ENCODE assay signal across 1 cellular context in genomic region chr3:141000691-141001090, GRCh38.
TF ChIP-seq lines count a peak whose summit lies in the region.

No MANE protein-coding gene starts in this region.

TF ChIP-seq in HCT116, 20 proteins besides CTCF, POLR2A, EP300 and RAD21:
- TF ChIP-seq EGR1 (IDR thresholded peaks at IDR 0.05; ENCODE audit: low read depth) (no peak), SRF (IDR thresholded peaks at IDR 0.05; ENCODE audit: low read depth) (no peak), ZFX (IDR thresholded peaks at IDR 0.05) (no peak), SP1 (IDR thresholded peaks at IDR 0.05; ENCODE audit: low read depth) (no peak), CBX3 (IDR thresholded peaks at IDR 0.05; ENCODE audit: low read depth) (no peak), POLR2AphosphoS5 (IDR thresholded peaks at IDR 0.05; ENCODE audit: low read depth, low read length) (no peak), EZH2phosphoT487 (IDR thresholded peaks at IDR 0.05; ENCODE audit: borderline replicate concordance) (no peak), EZH2 (IDR thresholded peaks at IDR 0.05) (no peak), REST (IDR thresholded peaks at IDR 0.05; ENCODE audit: low read depth) (no peak), ZBTB33 (IDR thresholded peaks at IDR 0.05; ENCODE audit: extremely low read depth, insufficient replicate concordance, low read length) (no peak), CEBPB (IDR thresholded peaks at IDR 0.05; ENCODE audit: low read depth) (no peak), JUND (IDR thresholded peaks at IDR 0.05) (no peak), FOSL1 (IDR thresholded peaks at IDR 0.05; ENCODE audit: low read depth) (no peak), SIN3A (IDR thresholded peaks at IDR 0.05; ENCODE audit: low read depth) (no peak), ELF1 (IDR thresholded peaks at IDR 0.05; ENCODE audit: borderline replicate concordance, low read depth) (no peak), ZNF274 (IDR thresholded peaks at IDR 0.05; ENCODE audit: low read depth, low read length) (no peak), YY1 (IDR thresholded peaks at IDR 0.05; ENCODE audit: extremely low read depth, insufficient replicate concordance, low read depth, low read length) (no peak), TCF7L2 (IDR thresholded peaks at IDR 0.05; ENCODE audit: borderline replicate concordance, extremely low read depth, insufficient read depth, insufficient read length) (no peak)
- TF ChIP-seq, protein P1, sequence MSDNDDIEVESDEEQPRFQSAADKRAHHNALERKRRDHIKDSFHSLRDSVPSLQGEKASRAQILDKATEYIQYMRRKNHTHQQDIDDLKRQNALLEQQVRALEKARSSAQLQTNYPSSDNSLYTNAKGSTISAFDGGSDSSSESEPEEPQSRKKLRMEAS (IDR thresholded peaks at IDR 0.05) = no peak
